In genomic region chr17:56718515-56718914, GRCh38 we compare ENCODE assay signal across 30 cellular contexts.
"Had no signal": no experiment of that assay in that cellular context is flagged by ENCODE, and none has a peak within 500 bp of the region (broad histone marks: within the 10 kb centered on the region; RNA-seq: fewer than 3 reads in every experiment).

No MANE protein-coding gene starts in this region.

- ATAC-seq: activated T-cell treated with anti-CD3 and anti-CD28 coated beads, Interleukin-2, amount 50 U/mL, for 72 hours; gastrocnemius medialis; left colon; sciatic nerve had no signal

- DNase-seq: activated CD4-positive, alpha-beta T cell treated with anti-CD3 and anti-CD28 coated beads for 4 hours; activated CD4-positive, alpha-beta T cell treated with anti-CD3 and anti-CD28 coated beads, Interleukin-2, amount 50 U/mL, for 4 hours; activated effector memory CD4-positive, alpha-beta T cell treated with Interleukin-2 at 50 U/mL for 16 hours; activated naive CD4-positive, alpha-beta T cell treated with Interleukin-2 at 50 U/mL for 16 hours; activated naive CD8-positive, alpha-beta T cell treated with anti-CD3 and anti-CD28 coated beads, Interleukin-2, amount 10 ng/mL, durations not matched to agents 7 days and 5 days; activated T-cell treated with anti-CD3 and anti-CD28 coated beads for 4 hours; activated T-cell treated with anti-CD3 and anti-CD28 coated beads, Interleukin-2, amount 50 U/mL, for 72 hours; brain microvascular endothelial cell; dorsolateral prefrontal cortex; effector memory CD4-positive, alpha-beta T cell; erythroblast; gastrocnemius medialis; glutamatergic neuron; immature natural killer cell; kidney; left colon; naive B cell; nephron progenitor cell; ovary; stimulated activated CD4-positive, alpha-beta T cell treated with anti-CD3 and anti-CD28 coated beads, Interleukin-12 subunit alpha, Interleukin-12 subunit beta, amount 100 ng/mL, for 4 hours; stimulated activated CD4-positive, alpha-beta T cell treated with anti-CD3 and anti-CD28 coated beads, Interleukin-4, amount 100 ng/mL, for 1 hour; trophoblast cell had no signal

- H3K9me3 ChIP-seq: gastrocnemius medialis, ovary, thoracic aorta had no signal

- H3K79me2 ChIP-seq: hepatocyte had no signal

- H3K4me1 ChIP-seq: gastrocnemius medialis had no signal

- H3K36me3 Mint-ChIP-seq: activated naive CD8-positive, alpha-beta T cell treated with anti-CD3 and anti-CD28 coated beads, Interleukin-2, amount 10 ng/mL, durations not matched to agents 7 days and 5 days; immature natural killer cell; mesothelial cell of epicardium; naive B cell had no signal

- H3K27ac ChIP-seq: brain microvascular endothelial cell, coronary artery, dorsolateral prefrontal cortex, gastrocnemius medialis, hepatocyte, ovary, skin epidermis, thoracic aorta had no signal

- H3K4me2 ChIP-seq: hepatocyte had no signal

- H3K36me3 ChIP-seq: brain microvascular endothelial cell, gastrocnemius medialis, ovary, thoracic aorta had no signal

- H3K27me3 Mint-ChIP-seq: naive B cell; stimulated activated naive CD8-positive, alpha-beta T cell treated with anti-CD3 and anti-CD28 coated beads, Interleukin-15, Interleukin-2, amounts not matched to agents 100 ng/mL and 50 ng/mL, for 24 hours had no signal

- H3K27me3 ChIP-seq: gastrocnemius medialis, ovary had no signal

- H3K9me3 Mint-ChIP-seq: activated naive CD8-positive, alpha-beta T cell treated with anti-CD3 and anti-CD28 coated beads, Interleukin-2, amount 10 ng/mL, durations not matched to agents 7 days and 5 days; activated T-cell treated with anti-CD3 and anti-CD28 coated beads, Interleukin-2, amount 50 U/mL, for 72 hours; mesothelial cell of epicardium; naive B cell; nephron progenitor cell; stimulated activated naive CD8-positive, alpha-beta T cell treated with anti-CD3 and anti-CD28 coated beads, Interleukin-15, Interleukin-2, amounts not matched to agents 100 ng/mL and 50 ng/mL, for 24 hours had no signal

- H3K27ac Mint-ChIP-seq: activated naive CD8-positive, alpha-beta T cell treated with anti-CD3 and anti-CD28 coated beads, Interleukin-2, amount 10 ng/mL, durations not matched to agents 7 days and 5 days; activated T-cell treated with anti-CD3 and anti-CD28 coated beads, Interleukin-2, amount 50 U/mL, for 72 hours; immature natural killer cell; mesothelial cell of epicardium; nephron progenitor cell; progenitor cell of endocrine pancreas; stimulated activated naive CD8-positive, alpha-beta T cell treated with anti-CD3 and anti-CD28 coated beads, Interleukin-15, Interleukin-2, amounts not matched to agents 100 ng/mL and 50 ng/mL, for 24 hours had no signal

- H3K4me3 Mint-ChIP-seq: activated naive CD8-positive, alpha-beta T cell treated with anti-CD3 and anti-CD28 coated beads, Interleukin-2, amount 10 ng/mL, durations not matched to agents 7 days and 5 days; activated T-cell treated with anti-CD3 and anti-CD28 coated beads, Interleukin-2, amount 50 U/mL, for 72 hours; immature natural killer cell; mesothelial cell of epicardium; naive B cell; nephron progenitor cell; stimulated activated naive CD8-positive, alpha-beta T cell treated with anti-CD3 and anti-CD28 coated beads, Interleukin-15, Interleukin-2, amounts not matched to agents 100 ng/mL and 50 ng/mL, for 24 hours had no signal

- H2AFZ ChIP-seq: hepatocyte had no signal

- H3K4me1 Mint-ChIP-seq: immature natural killer cell, mesothelial cell of epicardium, nephron progenitor cell had no signal

- H3K4me3 ChIP-seq: coronary artery, dorsolateral prefrontal cortex, gastrocnemius medialis, hepatocyte, ovary, skin epidermis, thoracic aorta had no signal
